ENCODE assay signal across 1 cellular context in the genomic region with DNA sequence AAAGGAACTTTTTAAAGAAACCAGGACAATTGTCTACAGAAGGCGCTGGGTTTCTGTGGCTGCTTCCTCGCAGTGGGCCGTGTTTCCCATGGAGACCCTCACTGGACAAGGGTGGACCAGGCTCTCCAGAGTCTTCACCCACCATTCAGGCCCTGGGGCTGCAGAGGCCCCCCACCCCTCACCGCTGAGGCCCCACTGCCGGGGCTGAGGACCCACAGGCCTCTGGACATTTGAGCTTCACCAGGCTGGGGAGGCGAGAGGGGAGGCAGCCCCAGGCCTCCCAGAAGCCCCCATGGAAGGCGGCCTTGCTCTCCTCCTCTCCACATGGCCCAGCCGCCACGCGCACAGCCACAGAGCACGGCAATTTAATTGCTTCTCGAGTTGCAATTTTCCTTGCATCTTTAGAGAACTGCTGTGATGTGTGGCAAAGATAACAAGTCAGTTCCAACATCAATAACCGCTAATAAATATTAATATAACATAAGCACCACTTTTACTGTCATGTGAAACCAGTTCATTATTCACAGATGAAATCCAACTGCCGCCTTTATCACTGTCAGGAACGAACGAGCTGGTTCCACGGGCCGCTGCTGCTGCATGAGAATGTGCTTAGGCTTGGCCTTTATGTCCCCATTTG.
TF ChIP-seq lines count a peak whose summit lies in the region.

No MANE protein-coding gene starts in this region.

TF ChIP-seq in GM23338, 12 proteins besides CTCF, POLR2A, EP300 and RAD21 (continued from another document):
- TF ChIP-seq, protein P1, sequence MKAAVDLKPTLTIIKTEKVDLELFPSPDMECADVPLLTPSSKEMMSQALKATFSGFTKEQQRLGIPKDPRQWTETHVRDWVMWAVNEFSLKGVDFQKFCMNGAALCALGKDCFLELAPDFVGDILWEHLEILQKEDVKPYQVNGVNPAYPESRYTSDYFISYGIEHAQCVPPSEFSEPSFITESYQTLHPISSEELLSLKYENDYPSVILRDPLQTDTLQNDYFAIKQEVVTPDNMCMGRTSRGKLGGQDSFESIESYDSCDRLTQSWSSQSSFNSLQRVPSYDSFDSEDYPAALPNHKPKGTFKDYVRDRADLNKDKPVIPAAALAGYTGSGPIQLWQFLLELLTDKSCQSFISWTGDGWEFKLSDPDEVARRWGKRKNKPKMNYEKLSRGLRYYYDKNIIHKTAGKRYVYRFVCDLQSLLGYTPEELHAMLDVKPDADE (IDR thresholded peaks at IDR 0.05), result no peak
